ENCODE assay signal across 8 cellular contexts in the genomic region with DNA sequence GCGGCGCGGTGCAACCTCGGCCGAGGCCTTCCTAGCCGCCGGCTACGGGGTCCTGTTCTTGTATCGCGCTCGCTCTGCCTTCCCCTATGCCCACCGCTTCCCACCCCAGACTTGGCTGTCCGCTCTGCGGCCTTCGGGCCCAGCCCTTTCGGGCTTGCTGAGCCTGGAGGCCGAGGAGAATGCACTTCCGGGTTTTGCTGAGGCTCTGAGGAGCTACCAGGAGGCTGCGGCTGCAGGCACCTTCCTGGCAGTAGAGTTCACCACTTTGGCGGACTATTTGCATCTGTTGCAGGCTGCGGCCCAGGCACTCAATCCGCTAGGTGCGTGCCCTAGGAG. TPM values are rescaled to one million over a fixed set of nuclear protein-coding genes. Genes with fewer than 3 reads are reported as not detected.
A peak's percentile ranks its signal among the peaks of the same experiment; 100 is the strongest.
DNase-seq lines count a peak whose midpoint lies in the region; ATAC-seq and TF ChIP-seq lines count a peak whose summit lies in the region.

No MANE protein-coding gene starts in this region.

- peaks cover 41% of the 10 kb centered on the region for H3K36me3 ChIP-seq in NT2/D1 (ENCODE audit: insufficient read depth, insufficient read length, low read length)
- peaks cover 0 to 38% of the 10 kb centered on the region in 2 donors for H3K36me3 ChIP-seq in gastroesophageal sphincter
- H3K36me3 ChIP-seq in tibial nerve, result peaks cover 0 to 33% (median 0%) of the 10 kb centered on the region in 3 donors

- ATAC-seq in HG03378 (IDR thresholded peaks at IDR 0.05; ENCODE audit: unreplicated experiment), result peak; percentile 43
- peak; percentile 58 for ATAC-seq in gastroesophageal sphincter
- peak; percentile 58 for ATAC-seq in omental fat pad (ENCODE audit: low FRiP score)

- H3K9me3 ChIP-seq in NT2/D1 (ENCODE audit: insufficient read depth, low read length) (no peaks in the 10 kb centered on the region), gastroesophageal sphincter (no peaks in the 10 kb centered on the region), tibial nerve (no peaks in the 10 kb centered on the region)

- TF ChIP-seq CTCF in gastroesophageal sphincter (IDR thresholded peaks at IDR 0.05) (no peak), omental fat pad (IDR thresholded peaks at IDR 0.05) (no peak), tibial nerve (IDR thresholded peaks at IDR 0.05) (no peak)

- 0% methylated on average over 12 of the region's 23 CpGs; no CpG with 5 or more reads in 1 of the 2 donors for WGBS in gastroesophageal sphincter (ENCODE audit: low coverage in 1 of 2), 2 donors
- WGBS in tibial nerve, 2 donors, result 3 to 5% methylated on average over 7 to 18 of the region's 23 CpGs

- H3K27ac ChIP-seq in gastroesophageal sphincter (peak overlapping the region; percentile 69 to 94 (median 89)), tibial nerve (peak overlapping the region; percentile 70 to 93 (median 92))

- peak overlapping the region; percentile 99 for H3K9ac ChIP-seq in NT2/D1 (ENCODE audit: insufficient read length, low read depth)

- peak; percentile 70 for DNase-seq in CD1c-positive myeloid dendritic cell (ENCODE audit: extremely low spot score)
- peak; percentile 64 for DNase-seq in GM19238 (ENCODE audit: insufficient read length, low spot score)
- DNase-seq in NT2/D1 (ENCODE audit: low read depth, low spot score), result peak; percentile 56
- peak; percentile 28 for DNase-seq in activated T-helper 9 cell treated with anti-CD3 and anti-CD28 coated beads, Interleukin-2, amount 50 U/mL, for 16 hours (ENCODE audit: low read depth)
- peak; percentile 25 for DNase-seq in omental fat pad (ENCODE audit: low spot score)
- DNase-seq in tibial nerve (ENCODE audit: low spot score in 2 of 2), result peak in 1 of 2 donors; percentile 18

- TF ChIP-seq EP300 in gastroesophageal sphincter (IDR thresholded peaks at IDR 0.05), result no peak
- TF ChIP-seq EP300 in tibial nerve (IDR thresholded peaks at IDR 0.05), result no peak

- peak overlapping the region; percentile 95 for H3K4me3 ChIP-seq in NT2/D1 (ENCODE audit: insufficient read length, low read depth)
- H3K4me3 ChIP-seq in gastroesophageal sphincter, result peak overlapping the region; percentile 75 to 84
- peak overlapping the region; percentile 61 to 96 (median 90) for H3K4me3 ChIP-seq in tibial nerve

- H3K27me3 ChIP-seq in NT2/D1 (ENCODE audit: insufficient read depth, insufficient read length) (no peaks in the 10 kb centered on the region), gastroesophageal sphincter (no peaks in the 10 kb centered on the region), tibial nerve (no peaks in the 10 kb centered on the region)

- peaks cover 9% of the 10 kb centered on the region for H3K4me1 ChIP-seq in NT2/D1 (ENCODE audit: insufficient read depth, insufficient read length)
- H3K4me1 ChIP-seq in gastroesophageal sphincter, result peaks cover 0 to 31% (median 9%) of the 10 kb centered on the region in 3 donors
- peaks cover 0 to 24% (median 9%) of the 10 kb centered on the region in 4 donors for H3K4me1 ChIP-seq in tibial nerve

- TF ChIP-seq POLR2A in gastroesophageal sphincter (IDR thresholded peaks at IDR 0.05), result no peak
- no peak for TF ChIP-seq POLR2A in tibial nerve (IDR thresholded peaks at IDR 0.05)

RNA-seq across cellular contexts. Expression of a gene that starts 0.4 kb away (rescaled TPM):
- total RNA-seq in gastroesophageal sphincter (10 to 100 TPM; 51.7 to 94.9 (median 84.7) TPM), omental fat pad (10 to 100 TPM; 42.0 to 57.3 (median 43.8) TPM), tibial nerve (10 to 100 TPM; 21.8 to 50.1 (median 43.0) TPM)

RNA-seq across cellular contexts. Expression of a gene that starts 0.9 kb away (rescaled TPM):
- total RNA-seq in gastroesophageal sphincter, result 1 to 10 TPM in 1 of 4 donors, under 1 TPM in 1, not detected in 2; 0.31 to 1.9 TPM
- total RNA-seq in omental fat pad, result 1 to 10 TPM in 3 of 4 donors, under 1 TPM in 1; 0.82 to 2.2 (median 1.7) TPM
- total RNA-seq in tibial nerve, result 1 to 10 TPM in 2 of 4 donors, under 1 TPM in 1, not detected in 1; 0.42 to 2.9 (median 1.3) TPM

RNA-seq across cellular contexts. Expression of a gene that starts 6.4 kb away (rescaled TPM):
- 1 to 10 TPM; 1.1 to 2.7 (median 2.5) TPM for total RNA-seq in gastroesophageal sphincter
- 1 to 10 TPM; 1.9 to 3.5 (median 2.6) TPM for total RNA-seq in omental fat pad
- 10 to 100 TPM in 1 of 4 donors, 1 to 10 TPM in 3; 2.7 to 13.3 (median 7.1) TPM for total RNA-seq in tibial nerve
